Comparison of ENCODE assay signal across 1 cellular context in the genomic region with DNA sequence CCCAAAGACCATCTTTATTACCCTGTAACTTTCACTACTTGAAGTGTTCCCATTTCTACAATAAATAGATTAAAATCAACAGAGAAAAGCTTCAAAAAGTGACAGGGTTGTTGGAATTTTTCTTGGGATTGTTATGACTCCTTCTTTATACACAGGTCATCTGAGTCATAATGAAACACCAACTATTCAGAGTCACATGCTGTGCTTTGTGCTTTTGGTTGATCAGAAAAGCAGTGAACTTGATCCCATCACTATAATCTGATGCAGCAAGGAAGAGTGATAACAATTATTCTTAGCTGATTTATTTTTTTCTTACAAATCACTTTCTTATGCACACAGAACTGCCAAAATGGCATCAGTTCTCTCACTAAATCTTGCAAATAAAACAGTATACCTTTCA.
TF ChIP-seq lines count a peak whose summit lies in the region.

No MANE protein-coding gene starts in this region.

TF ChIP-seq in endothelial cell of umbilical vein, 7 proteins besides CTCF, POLR2A, EP300 and RAD21 (continued from another document):
- TF ChIP-seq FOS (IDR thresholded peaks at IDR 0.05; ENCODE audit: borderline replicate concordance, insufficient read depth, low read length) (peak; percentile 82), JUN (IDR thresholded peaks at IDR 0.05; ENCODE audit: borderline replicate concordance, insufficient read depth, insufficient read length, low read depth) (peak; percentile 75), EZH2 (IDR thresholded peaks at IDR 0.05; ENCODE audit: borderline replicate concordance, low read depth, low read length, severe bottlenecking) (no peak)
TF ChIP-seq in endothelial cell of umbilical vein: peak in this region for 3.
